ENCODE assay signal across 26 cellular contexts in genomic region chr7:95427123-95427522, GRCh38.
DNase-seq lines count a peak whose midpoint lies in the region; ATAC-seq and FAIRE-seq lines count a peak whose summit lies in the region.
"Had no signal": no experiment of that assay in that cellular context is flagged by ENCODE, and none has a peak within 500 bp of the region (broad histone marks: within the 10 kb centered on the region; RNA-seq: fewer than 3 reads in every experiment).

No MANE protein-coding gene starts in this region.

- 0 out of 2 replicates have a peak overlapping the region, but pooled peaks have one; percentile 30 for H3K9ac ChIP-seq in iPS-20b (ENCODE audit: low read depth, low read length)

- H3K4me1 ChIP-seq in iPS-20b (ENCODE audit: insufficient read depth, low read length): peaks cover 15% of the 10 kb centered on the region; the same call in 1 of the 2 replicates

- FAIRE-seq in RCC 7860 (lab: Jason Lieb, UNC): no peak
- FAIRE-seq: islet of Langerhans had no signal

- no peaks in the 10 kb centered on the region for H3K27me3 ChIP-seq in iPS-20b (ENCODE audit: insufficient read depth, low read length)
- H3K27me3 ChIP-seq: ovary had no signal

- peaks cover 7% of the 10 kb centered on the region; the same call in 1 of the 2 replicates for H3K36me3 ChIP-seq in iPS-20b (ENCODE audit: insufficient read depth, low read depth, low read length)
- H3K36me3 ChIP-seq: ovary had no signal

- DNase-seq in NCI-H146 treated with DMSO at 0.1 percent for 48 hours (lab: John Stamatoyannopoulos, UW; ENCODE audit: unreplicated experiment) (peak; percentile 56), substantia nigra (lab: John Stamatoyannopoulos, UW) (peak in 20 of 49 donors; percentile 1 to 48 (median 13)), NCI-H510A (lab: John Stamatoyannopoulos, UW) (no peak), RCC 7860 (ENCODE audit: low spot score) (no peak), NCI-H1105 treated with DMSO at 0.1 percent for 48 hours (lab: John Stamatoyannopoulos, UW) (no peak)
- DNase-seq: activated CD4-positive, alpha-beta T cell treated with anti-CD3 and anti-CD28 coated beads for 4 hours; activated effector memory CD4-positive, alpha-beta T cell treated with anti-CD3 and anti-CD28 coated beads, Interleukin-2, amount 50 U/mL, for 16 hours; activated naive CD8-positive, alpha-beta T cell treated with anti-CD3 and anti-CD28 coated beads for 36 hours; activated T-cell treated with anti-CD3 and anti-CD28 coated beads, Interleukin-2, amount 50 U/mL, for 1 hour; DND-41; Karpas-422; left ventricle myocardium superior; natural killer cell; NCI-H1694; NCI-H82; ovary; right cardiac atrium; stimulated activated CD4-positive, alpha-beta T cell treated with anti-CD3 and anti-CD28 coated beads, Interleukin-12 subunit alpha, Interleukin-12 subunit beta, amount 100 ng/mL, for 4 hours; stimulated activated CD4-positive, alpha-beta T cell treated with anti-CD3 and anti-CD28 coated beads, Interleukin-4, amount 100 ng/mL, for 1 hour; T-helper 17 cell had no signal

- peak overlapping the region; percentile 62 for H3K27ac ChIP-seq in angular gyrus (ENCODE audit: low read depth, low read length)
- H3K27ac ChIP-seq in iPS-20b (ENCODE audit: low read length): no peak overlapping the region
- peak overlapping the region; percentile 58 for H3K27ac ChIP-seq in substantia nigra (ENCODE audit: low read depth, low read length, poor library complexity, severe bottlenecking)
- H3K27ac ChIP-seq: HL-60, ovary, SK-N-MC had no signal

- ATAC-seq in GM18511 (IDR thresholded peaks at IDR 0.05; ENCODE audit: unreplicated experiment): no peak
- ATAC-seq: left ventricle myocardium superior, natural killer cell, right cardiac atrium, T-helper 17 cell had no signal

- H3K9me3 ChIP-seq in iPS-20b (ENCODE audit: insufficient read depth, low read depth, low read length): no peaks in the 10 kb centered on the region
- H3K9me3 ChIP-seq: ovary had no signal

- 0 out of 2 replicates have a peak overlapping the region, but pooled peaks have one; percentile 11 for H3K4me3 ChIP-seq in iPS-20b (ENCODE audit: low read length)
- H3K4me3 ChIP-seq: ovary, SK-N-MC had no signal
